In the genomic region with DNA sequence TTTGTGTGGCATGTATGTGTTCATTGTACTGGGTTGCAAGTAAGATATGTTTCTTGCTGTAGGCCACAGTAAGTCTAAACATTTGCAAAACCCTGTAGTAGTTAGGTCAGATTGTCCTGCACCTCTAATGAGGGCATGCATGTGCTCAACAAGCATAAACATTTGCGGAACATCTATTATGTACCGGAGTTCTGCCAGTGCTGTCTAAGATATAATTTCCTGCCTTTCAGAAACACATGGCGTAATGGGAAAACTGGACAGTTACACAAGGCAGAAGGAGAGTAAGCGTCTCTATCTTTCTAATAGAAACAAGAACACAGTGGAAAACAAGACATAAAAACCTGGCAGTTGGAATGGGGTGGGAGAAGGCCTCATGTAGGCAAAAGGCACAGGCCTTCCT, we compare ENCODE assay signal across 20 cellular contexts. TPM values are rescaled to one million over a fixed set of nuclear protein-coding genes. Genes with fewer than 3 reads are reported as not detected.
DNase-seq lines count a peak whose midpoint lies in the region; ATAC-seq and TF ChIP-seq lines count a peak whose summit lies in the region.
"Had no signal": no experiment of that assay in that cellular context is flagged by ENCODE, and none has a peak within 500 bp of the region (broad histone marks: within the 10 kb centered on the region; RNA-seq: fewer than 3 reads in every experiment).

No MANE protein-coding gene starts in this region.

- ATAC-seq in activated T-helper 17 cell treated with anti-CD3 and anti-CD28 coated beads, Interleukin-2, amount 50 U/mL, for 72 hours (replicated peaks) = no peak
- ATAC-seq: CD8-positive, alpha-beta T cell had no signal

- H3K36me3 ChIP-seq in BLaER1 (peaks cover 33% of the 10 kb centered on the region), stomach (peaks cover 14 to 47% (median 38%) of the 10 kb centered on the region in 4 donors)

- intact Hi-C loops in stomach (cut with DNase I; ENCODE audit: low total_unique reads) = no loop called here

- H3K23me2 ChIP-seq in H9 (ENCODE audit: insufficient read length, low read depth, low read length, poor library complexity, severe bottlenecking) = peaks cover 6% of the 10 kb centered on the region

- H4K20me1 ChIP-seq in BLaER1 (0 out of 2 replicates have a peak, but pooled peaks cover 7% of the 10 kb centered on the region), H9 (ENCODE audit: control insufficient read depth, insufficient read depth, insufficient read length) (no peaks in the 10 kb centered on the region)

- H3K4me3 ChIP-seq in BLaER1 (no peak overlapping the region), stomach (no peak overlapping the region)

- no peak overlapping the region for H2BK120ac ChIP-seq in H9 (ENCODE audit: low read depth, low read length, poor library complexity, severe bottlenecking)

- no peak overlapping the region for H3K56ac ChIP-seq in H9 (ENCODE audit: insufficient read length, low read depth, low read length)

- H3K4me1 Mint-ChIP-seq in endothelial cell (ENCODE audit: unreplicated experiment) = peaks cover 6% of the 10 kb centered on the region
- H3K4me1 Mint-ChIP-seq in activated T-helper 17 cell treated with anti-CD3 and anti-CD28 coated beads, Interleukin-2, amount 50 U/mL, for 72 hours = peaks cover 11% of the 10 kb centered on the region
- H3K4me1 Mint-ChIP-seq in H9 = peaks cover 22 to 27% of the 10 kb centered on the region in 2 experiments

- WGBS in stomach, 5 donors = 86 to 96% (median 91%) methylated on average over 4 of the region's 4 CpGs
- no CpG with 5 or more reads among the region's 4 CpGs for WGBS in H9 (ENCODE audit: extremely low coverage, insufficient read length, low lambda C conversion rate)

- no peak overlapping the region for H2BK12ac ChIP-seq in H9 (ENCODE audit: insufficient read length, low read depth, low read length)

- H2BK5ac ChIP-seq in H9 (ENCODE audit: insufficient read length, low read length) = no peak overlapping the region

- no peak overlapping the region for H3K4me2 ChIP-seq in BLaER1
- H3K4me2 ChIP-seq in H9 (ENCODE audit: insufficient read depth, insufficient read length, low read length) = no peak overlapping the region

- no peak overlapping the region for H2BK20ac ChIP-seq in H9 (ENCODE audit: low read depth, low read length, poor library complexity, severe bottlenecking)

- H3K4ac ChIP-seq in H9 (ENCODE audit: low read depth, low read length) = no peak overlapping the region

- H3K4me1 ChIP-seq in BLaER1 = peaks cover 21% of the 10 kb centered on the region
- H3K4me1 ChIP-seq in stomach = peaks cover 5 to 43% (median 26%) of the 10 kb centered on the region in 4 donors
- H3K4me1 ChIP-seq in H9 (ENCODE audit: insufficient read depth, low read length) = peaks cover 2% of the 10 kb centered on the region; the same call in 1 of the 2 replicates

- no peaks in the 10 kb centered on the region for H3K9me3 ChIP-seq in BLaER1
- no peaks in the 10 kb centered on the region for H3K9me3 ChIP-seq in stomach
- no peaks in the 10 kb centered on the region for H3K9me3 ChIP-seq in H9 (ENCODE audit: control insufficient read depth, low read depth, low read length)

- 0 out of 2 replicates have a peak overlapping the region, but pooled peaks have one; percentile 15 for H3K9ac ChIP-seq in BLaER1
- H3K9ac ChIP-seq in H9 (ENCODE audit: extremely low read depth, insufficient read length, low read length) = no peak overlapping the region

- peak; percentile 19 for DNase-seq in amniotic epithelial cell (ENCODE audit: low read depth)
- no peak for DNase-seq in endothelial cell (ENCODE audit: low spot score)
- DNase-seq in stomach = no peak
- DNase-seq in DMS53 treated with DMSO at 0.1 percent for 48 hours (lab: John Stamatoyannopoulos, UW; ENCODE audit: unreplicated experiment) = no peak
- no peak for DNase-seq in HK-2 (ENCODE audit: unreplicated experiment)
- DNase-seq in H9 = no peak
- DNase-seq: 8988T; ACHN; CD8-positive, alpha-beta T cell; COR-L47; DMS153; DND-41; GDM1; HCEC 1CT; HFFc6 had no signal

- no peak for TF ChIP-seq EP300 in stomach (IDR thresholded peaks at IDR 0.05)

- H2AFZ ChIP-seq in H9 (ENCODE audit: low read length) = no peak overlapping the region

- no peak overlapping the region for H3K14ac ChIP-seq in H9 (ENCODE audit: insufficient read depth, low read length)

- H3T11ph ChIP-seq in H9 (ENCODE audit: low read length) = no peak overlapping the region

- H3K27ac ChIP-seq in BLaER1 (no peak overlapping the region), stomach (peak overlapping the region in 3 of 5 donors; percentile 18 to 62 (median 31)), H9 (ENCODE audit: insufficient read length, low read depth, low read length) (no peak overlapping the region)
- H3K27ac ChIP-seq: C4-2B, HL-60 had no signal

- H3K79me1 ChIP-seq in H9 (ENCODE audit: insufficient read depth, low read depth, low read length, poor library complexity, severe bottlenecking) = no peaks in the 10 kb centered on the region

- no peak overlapping the region for H4K8ac ChIP-seq in H9 (replicated peaks; ENCODE audit: insufficient read length, low read depth, low read length)

- TF ChIP-seq CTCF in endothelial cell (IDR thresholded peaks at IDR 0.05; ENCODE audit: unreplicated experiment) = no peak
- TF ChIP-seq CTCF in stomach (IDR thresholded peaks at IDR 0.05) = no peak
- TF ChIP-seq CTCF in H9 (conservative IDR thresholded peaks at IDR 0.05) = no peak

- no peak overlapping the region for H4K5ac ChIP-seq in H9 (ENCODE audit: insufficient read length, low read depth, low read length)

- H2BK15ac ChIP-seq in H9 (ENCODE audit: low read depth, low read length) = no peak overlapping the region

- peak overlapping the region; percentile 28 for H3K4me3 Mint-ChIP-seq in endothelial cell (ENCODE audit: unreplicated experiment)
- H3K4me3 Mint-ChIP-seq in activated T-helper 17 cell treated with anti-CD3 and anti-CD28 coated beads, Interleukin-2, amount 50 U/mL, for 72 hours = no peak overlapping the region
- H3K4me3 Mint-ChIP-seq in H9 = no peak overlapping the region
- H3K4me3 Mint-ChIP-seq: B cell; CD8-positive, alpha-beta T cell; HFFc6 had no signal

- H3K9me3 Mint-ChIP-seq in endothelial cell (ENCODE audit: unreplicated experiment) = no peaks in the 10 kb centered on the region
- no peaks in the 10 kb centered on the region for H3K9me3 Mint-ChIP-seq in activated T-helper 17 cell treated with anti-CD3 and anti-CD28 coated beads, Interleukin-2, amount 50 U/mL, for 72 hours
- H3K9me3 Mint-ChIP-seq in H9 = no peaks in the 10 kb centered on the region; a peak in 1 of 5 replicates
- H3K9me3 Mint-ChIP-seq: CD8-positive, alpha-beta T cell; HFFc6 had no signal

- no peak for TF ChIP-seq POLR2A in stomach (IDR thresholded peaks at IDR 0.05)

- H2AK5ac ChIP-seq in H9 (ENCODE audit: insufficient read length, low read length) = no peak overlapping the region

- H3K79me2 ChIP-seq in H9 (ENCODE audit: insufficient read depth, low read length) = no peaks in the 10 kb centered on the region

- H4K91ac ChIP-seq in H9 (ENCODE audit: insufficient read length, low read depth, low read length) = no peak overlapping the region

- H3K27me3 Mint-ChIP-seq in endothelial cell (ENCODE audit: unreplicated experiment) (peaks cover 19% of the 10 kb centered on the region), H9 (ENCODE audit: low read depth) (peaks cover 5% of the 10 kb centered on the region)
- H3K27me3 Mint-ChIP-seq in activated T-helper 17 cell treated with anti-CD3 and anti-CD28 coated beads, Interleukin-2, amount 50 U/mL, for 72 hours = no peaks in the 10 kb centered on the region
- H3K27me3 Mint-ChIP-seq: B cell had no signal

- H3K36me3 Mint-ChIP-seq in endothelial cell (ENCODE audit: low read depth, unreplicated experiment) (no peaks in the 10 kb centered on the region), H9 (ENCODE audit: insufficient read depth in 1 of 3, low read depth in 3 of 3) (peaks cover 0 to 8% (median 4%) of the 10 kb centered on the region in 3 experiments; a peak in 4 of 7 replicates)
- peaks cover 22% of the 10 kb centered on the region for H3K36me3 Mint-ChIP-seq in activated T-helper 17 cell treated with anti-CD3 and anti-CD28 coated beads, Interleukin-2, amount 50 U/mL, for 72 hours (ENCODE audit: low read depth)

- H3K23ac ChIP-seq in H9 (ENCODE audit: insufficient read length, low read depth, low read length) = no peak overlapping the region

- peaks cover under 1% of the 10 kb centered on the region; the same call in 1 of the 2 replicates for H3K27me3 ChIP-seq in BLaER1
- H3K27me3 ChIP-seq in stomach = no peaks in the 10 kb centered on the region
- H3K27me3 ChIP-seq in H9 (ENCODE audit: insufficient read depth, low read length) = no peaks in the 10 kb centered on the region

- H3K27ac Mint-ChIP-seq in endothelial cell (ENCODE audit: unreplicated experiment) (no peak overlapping the region), H9 (no peak overlapping the region)
- H3K27ac Mint-ChIP-seq in activated T-helper 17 cell treated with anti-CD3 and anti-CD28 coated beads, Interleukin-2, amount 50 U/mL, for 72 hours = no peak overlapping the region
- H3K27ac Mint-ChIP-seq: B cell; CD8-positive, alpha-beta T cell; HFFc6 had no signal

- no peak overlapping the region for H3K18ac ChIP-seq in H9 (ENCODE audit: insufficient read length, low read depth, low read length)

RNA-seq across cellular contexts. Expression of a gene that starts 2.8 kb away (rescaled TPM):
- total RNA-seq in endothelial cell (ENCODE audit: unreplicated experiment) (17.4 TPM), stomach (10 to 100 TPM; 14.1 to 57.2 (median 33.9) TPM), H9 (2021) (22.1 and 23.9 TPM in 2 replicates)
- polyA plus RNA-seq in stomach = 10 to 100 TPM in 1 of 3 donors, 1 to 10 TPM in 2; 9.5 to 19.1 (median 10.0) TPM
- 10 to 100 TPM; 36.4 to 52.0 TPM for total RNA-seq in activated T-helper 17 cell treated with anti-CD3 and anti-CD28 coated beads, Interleukin-2, amount 50 U/mL, for 72 hours

RNA-seq across cellular contexts. Expression of a gene that starts 6.7 kb away (rescaled TPM):
- total RNA-seq in endothelial cell (ENCODE audit: unreplicated experiment) = 0.85 TPM
- total RNA-seq in stomach = 10 to 100 TPM in 1 of 5 donors, under 1 TPM in 1, not detected in 3; 0.55 to 33.0 TPM
- polyA plus RNA-seq in stomach = 10 to 100 TPM in 1 of 3 donors, under 1 TPM in 1, not detected in 1; 0.31 to 17.1 TPM
- 10 to 100 TPM in 1 of 2 donors, 1 to 10 TPM in 1; 2.9 to 18.2 TPM for total RNA-seq in activated T-helper 17 cell treated with anti-CD3 and anti-CD28 coated beads, Interleukin-2, amount 50 U/mL, for 72 hours
- total RNA-seq in H9 (2021) = 1.5 and 2.0 TPM in 2 replicates

RNA-seq across cellular contexts. Expression of a gene that starts 17.3 kb away (rescaled TPM):
- total RNA-seq in endothelial cell (ENCODE audit: unreplicated experiment) (3.4 TPM), stomach (10 to 100 TPM in 2 of 5 donors, under 1 TPM in 3; 0.29 to 25.9 (median 0.43) TPM), H9 (2021) (1.7 and 2.3 TPM in 2 replicates)
- 1 to 10 TPM; 2.7 to 4.7 (median 3.7) TPM for polyA plus RNA-seq in stomach
- total RNA-seq in activated T-helper 17 cell treated with anti-CD3 and anti-CD28 coated beads, Interleukin-2, amount 50 U/mL, for 72 hours = 1 to 10 TPM; 9.0 to 9.7 TPM

RNA-seq across cellular contexts. Expression of a gene that starts 26.7 kb away (rescaled TPM):
- total RNA-seq in endothelial cell (ENCODE audit: unreplicated experiment) (26.7 TPM), stomach (10 to 100 TPM in 2 of 5 donors, 1 to 10 TPM in 1, under 1 TPM in 1, not detected in 1; 0.87 to 46.1 (median 11.0) TPM), H9 (2021) (16.3 and 19.9 TPM in 2 replicates)
- 10 to 100 TPM in 2 of 3 donors, 1 to 10 TPM in 1; 8.3 to 13.3 (median 11.8) TPM for polyA plus RNA-seq in stomach
- total RNA-seq in activated T-helper 17 cell treated with anti-CD3 and anti-CD28 coated beads, Interleukin-2, amount 50 U/mL, for 72 hours = 10 to 100 TPM in 1 of 2 donors, 1 to 10 TPM in 1; 9.0 to 23.4 TPM

RNA-seq across cellular contexts. Expression of a gene that starts 28.4 kb away (rescaled TPM):
- 115 TPM for total RNA-seq in endothelial cell (ENCODE audit: unreplicated experiment)
- total RNA-seq in stomach = 100 to 1,000 TPM in 4 of 5 donors, 10 to 100 TPM in 1; 65.9 to 296 (median 128) TPM
- 100 to 1,000 TPM; 121 to 157 (median 124) TPM for polyA plus RNA-seq in stomach
- total RNA-seq in activated T-helper 17 cell treated with anti-CD3 and anti-CD28 coated beads, Interleukin-2, amount 50 U/mL, for 72 hours = 100 to 1,000 TPM; 114 to 135 TPM
- 136 and 138 TPM in 2 replicates for total RNA-seq in H9 (2021)

Comparison
In these comparisons a context has a peak if more than half of its experiments do, and no peak if none do; other contexts are left out.
1. H3K27ac ChIP-seq: peak in stomach (3 of 5); none in BLaER1 (single experiment) and H9 (single experiment).